Comparison of ENCODE assay signal across 8 cellular contexts in the genomic region with DNA sequence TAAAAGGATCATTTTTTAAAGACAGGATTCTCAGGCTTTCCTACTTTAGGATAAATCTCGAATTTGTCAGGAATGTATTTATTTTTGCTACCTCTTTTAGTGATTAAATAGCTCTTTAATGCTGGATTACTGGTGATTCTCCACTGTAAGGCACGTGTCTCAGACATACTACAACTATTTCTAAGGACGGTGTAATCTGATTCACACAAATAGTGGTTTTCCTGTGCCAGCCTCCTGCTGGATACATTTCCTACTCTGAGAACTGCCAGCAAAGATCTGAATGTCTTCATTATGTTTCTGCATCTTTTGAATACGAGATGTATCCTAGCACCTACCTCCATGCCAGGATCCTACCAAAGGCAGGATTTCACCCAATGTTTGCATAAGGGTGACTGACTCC.
A peak's percentile ranks its signal among the peaks of the same experiment; 100 is the strongest.
DNase-seq lines count a peak whose midpoint lies in the region; ATAC-seq and TF ChIP-seq lines count a peak whose summit lies in the region.

No MANE protein-coding gene starts in this region.

- no peaks in the 10 kb centered on the region for H3K23me2 ChIP-seq in H9 (ENCODE audit: insufficient read length, low read depth, low read length, poor library complexity, severe bottlenecking)

- peak overlapping the region; percentile 28 for H2AFZ ChIP-seq in MM.1S (ENCODE audit: low read length)
- H2AFZ ChIP-seq in H9 (ENCODE audit: low read length): no peak overlapping the region

- H3K27ac Mint-ChIP-seq in MCF 10A (ENCODE audit: low read depth, unreplicated experiment): no peak overlapping the region
- no peak overlapping the region for H3K27ac Mint-ChIP-seq in H9

- H3K4me1 ChIP-seq in MM.1S (ENCODE audit: low read length) (peaks cover 29% of the 10 kb centered on the region), H9 (ENCODE audit: insufficient read depth, low read length) (peaks cover 5% of the 10 kb centered on the region)

- H3K27me3 Mint-ChIP-seq in MCF 10A (ENCODE audit: insufficient read depth, unreplicated experiment) (no peaks in the 10 kb centered on the region), H9 (ENCODE audit: low read depth) (no peaks in the 10 kb centered on the region; the same call in 1 of the 2 replicates)

- H3K36me3 Mint-ChIP-seq in MCF 10A (ENCODE audit: insufficient read depth, unreplicated experiment) (peaks cover 60% of the 10 kb centered on the region), H9 (ENCODE audit: insufficient read depth in 1 of 3, low read depth in 3 of 3) (peaks cover 56 to 90% (median 78%) of the 10 kb centered on the region in 3 experiments)

- H3K79me2 ChIP-seq in MM.1S (ENCODE audit: low read length) (no peaks in the 10 kb centered on the region), H9 (ENCODE audit: insufficient read depth, low read length) (peaks cover 1% of the 10 kb centered on the region; the same call in 1 of the 2 replicates)

- no peak overlapping the region for H3K23ac ChIP-seq in H9 (ENCODE audit: insufficient read length, low read depth, low read length)

- H3K9ac ChIP-seq in MM.1S (ENCODE audit: low read length) (peak overlapping the region; percentile 29; the same call in 1 of the 2 replicates), H9 (ENCODE audit: extremely low read depth, insufficient read length, low read length) (no peak overlapping the region)

- ATAC-seq in GM18499 (IDR thresholded peaks at IDR 0.05; ENCODE audit: insufficient read depth, unreplicated experiment): peak; percentile 0
- peak; percentile 17 for ATAC-seq in GM21723 (IDR thresholded peaks at IDR 0.05; ENCODE audit: unreplicated experiment)

- no peak overlapping the region for H4K91ac ChIP-seq in H9 (ENCODE audit: insufficient read length, low read depth, low read length)

- H2BK20ac ChIP-seq in H9 (ENCODE audit: low read depth, low read length, poor library complexity, severe bottlenecking): no peak overlapping the region

- no peak overlapping the region for H3K18ac ChIP-seq in H9 (ENCODE audit: insufficient read length, low read depth, low read length)

- no peak overlapping the region for H2BK12ac ChIP-seq in H9 (ENCODE audit: insufficient read length, low read depth, low read length)

- no peak overlapping the region for H4K8ac ChIP-seq in H9 (replicated peaks; ENCODE audit: insufficient read length, low read depth, low read length)

- H3K4me1 Mint-ChIP-seq in MCF 10A (ENCODE audit: insufficient read depth, unreplicated experiment): no peaks in the 10 kb centered on the region
- peaks cover 23 to 30% of the 10 kb centered on the region in 2 experiments for H3K4me1 Mint-ChIP-seq in H9

- H3K9me3 Mint-ChIP-seq in MCF 10A (ENCODE audit: unreplicated experiment) (no peaks in the 10 kb centered on the region), H9 (no peaks in the 10 kb centered on the region)

- peaks cover 26% of the 10 kb centered on the region for H3F3A ChIP-seq in MM.1S (ENCODE audit: insufficient read depth, low read length)

- H2AK5ac ChIP-seq in H9 (ENCODE audit: insufficient read length, low read length): no peak overlapping the region

- H2BK15ac ChIP-seq in H9 (ENCODE audit: low read depth, low read length): no peak overlapping the region

- no peaks in the 10 kb centered on the region for H3K79me1 ChIP-seq in H9 (ENCODE audit: insufficient read depth, low read depth, low read length, poor library complexity, severe bottlenecking)

- POLR2A ChIA-PET in MCF 10A (lab: Yijun Ruan, JAX): interaction anchor here (0.5 kb wide), 1 partner anchor 33 kb away, joined by 3 read pairs; no protein-coding TSS in a partner anchor

- H3K27me3 ChIP-seq in MM.1S (replicated peaks; ENCODE audit: insufficient read depth, low read length): no peaks in the 10 kb centered on the region
- no peaks in the 10 kb centered on the region for H3K27me3 ChIP-seq in H9 (ENCODE audit: insufficient read depth, low read length)

- peak overlapping the region; percentile 53 for H3K4me3 ChIP-seq in MM.1S (ENCODE audit: low read length)

- no peak overlapping the region for H2BK120ac ChIP-seq in H9 (ENCODE audit: low read depth, low read length, poor library complexity, severe bottlenecking)

- H4K20me1 ChIP-seq in MM.1S (ENCODE audit: insufficient read depth, low read length) (no peaks in the 10 kb centered on the region), H9 (ENCODE audit: control insufficient read depth, insufficient read depth, insufficient read length) (no peaks in the 10 kb centered on the region)

- H3K4me2 ChIP-seq in MM.1S (ENCODE audit: low read depth, low read length) (peak overlapping the region; percentile 96), H9 (ENCODE audit: insufficient read depth, insufficient read length, low read length) (no peak overlapping the region)

- H3K27ac ChIP-seq in MM.1S (ENCODE audit: low read length): peak overlapping the region; percentile 72
- H3K27ac ChIP-seq in caudate nucleus (ENCODE audit: low read depth, low read length): no peak overlapping the region
- H3K27ac ChIP-seq in H9 (ENCODE audit: insufficient read length, low read depth, low read length): no peak overlapping the region

- BruUV-seq in MCF 10A (replicated peaks; lab: Mats Ljungman, UMichigan): no TSS peak

- H4K5ac ChIP-seq in H9 (ENCODE audit: insufficient read length, low read depth, low read length): no peak overlapping the region

- TF ChIP-seq CTCF in MM.1S (IDR thresholded peaks at IDR 0.05; ENCODE audit: low read length) (no peak), MCF 10A (IDR thresholded peaks at IDR 0.05; ENCODE audit: unreplicated experiment) (no peak), H9 (conservative IDR thresholded peaks at IDR 0.05) (no peak)

- CTCF ChIA-PET in MCF 10A (lab: Yijun Ruan, JAX): interaction anchor here (0.7 to 7.6 kb wide), 3 partner anchors 10 to 99 kb away, joined by 3 to 36 read pairs (median 4); no protein-coding TSS in a partner anchor

- H3K56ac ChIP-seq in H9 (ENCODE audit: insufficient read length, low read depth, low read length): no peak overlapping the region

- H3K4ac ChIP-seq in H9 (ENCODE audit: low read depth, low read length): no peak overlapping the region

- peak; percentile 17 for DNase-seq in MM.1S
- DNase-seq in medulla oblongata (ENCODE audit: extremely low spot score): peak; percentile 34
- no peak for DNase-seq in caudate nucleus (lab: John Stamatoyannopoulos, UW)
- no peak for DNase-seq in HT-29 (ENCODE audit: low spot score)
- no peak for DNase-seq in MCF 10A (ENCODE audit: unreplicated experiment)
- no peak for DNase-seq in H9

- H3K9me3 ChIP-seq in MM.1S (replicated peaks; ENCODE audit: insufficient read depth, low read length): no peaks in the 10 kb centered on the region
- no peaks in the 10 kb centered on the region for H3K9me3 ChIP-seq in H9 (ENCODE audit: control insufficient read depth, low read depth, low read length)

- no peaks in the 10 kb centered on the region for H3K36me3 ChIP-seq in MM.1S (replicated peaks; ENCODE audit: insufficient read depth, low read length)

- no peak overlapping the region for H3K14ac ChIP-seq in H9 (ENCODE audit: insufficient read depth, low read length)

- no CpG with 5 or more reads among the region's 4 CpGs for whole genome bisulfite sequencing in H9 (ENCODE audit: extremely low coverage, insufficient read length, low lambda C conversion rate)

- H2BK5ac ChIP-seq in H9 (ENCODE audit: insufficient read length, low read length): no peak overlapping the region

- H3K4me3 Mint-ChIP-seq in MCF 10A (ENCODE audit: unreplicated experiment) (no peak overlapping the region), H9 (no peak overlapping the region)

- intact Hi-C loops in MCF 10A (cut with micrococcal nuclease): no loop called here

- no peaks in the 10 kb centered on the region for H3K9me2 ChIP-seq in MM.1S (replicated peaks; ENCODE audit: insufficient read depth, low read length)

- H3T11ph ChIP-seq in H9 (ENCODE audit: low read length): no peak overlapping the region

Comparison
In these comparisons a context has a peak if more than half of its experiments do, and no peak if none do; other contexts are left out.
1. DNase-seq: peak in MM.1S (single experiment) and medulla oblongata (single experiment); none in caudate nucleus (0 of 61), HT-29 (single experiment), MCF 10A (single experiment) and H9 (single experiment).